ENCODE assay signal across 8 cellular contexts in the genomic region with DNA sequence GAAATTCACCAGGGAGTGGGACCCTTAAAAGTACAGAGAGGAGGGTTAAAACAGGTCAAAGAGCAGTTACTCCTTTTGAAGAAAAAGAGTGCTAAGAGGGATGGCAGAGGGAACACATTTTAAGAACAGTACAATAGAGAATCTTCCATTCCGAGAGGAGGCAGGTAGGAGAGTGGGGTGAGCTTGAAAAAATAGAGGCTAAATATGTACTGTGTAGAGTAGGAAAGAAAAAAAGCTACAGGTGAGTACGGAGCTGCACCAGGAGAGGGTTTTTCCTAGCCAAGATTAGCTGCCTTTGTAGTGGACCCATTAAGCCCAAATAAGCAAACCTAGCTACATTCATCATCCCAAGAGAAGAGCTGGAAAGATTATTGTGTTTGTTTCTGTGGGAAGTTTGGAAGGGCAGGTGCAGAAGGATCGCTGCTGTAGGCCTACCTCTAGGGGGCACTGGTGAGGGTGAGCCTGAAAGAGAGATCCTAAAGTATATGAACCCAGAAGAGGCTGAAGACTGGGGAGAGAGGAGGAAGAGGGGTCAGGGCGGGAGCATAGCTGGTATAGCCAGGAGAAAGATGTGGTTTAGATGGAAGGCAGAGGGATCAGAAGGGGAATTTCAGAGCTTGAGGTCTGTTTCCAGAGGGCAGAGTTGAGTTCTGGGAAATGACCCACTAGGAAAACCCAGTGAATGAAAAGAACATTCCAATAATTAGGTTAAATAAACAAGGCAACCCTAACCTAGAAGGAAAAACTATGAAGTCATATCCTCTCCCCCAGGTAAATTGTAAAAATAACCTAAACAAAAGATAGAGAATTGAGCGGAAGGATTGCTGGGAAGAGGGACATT. TPM values are rescaled to one million over a fixed set of nuclear protein-coding genes. Genes with fewer than 3 reads are reported as not detected.
DNase-seq lines count a peak whose midpoint lies in the region; TF ChIP-seq lines count a peak whose summit lies in the region.

No MANE protein-coding gene starts in this region.

- TF ChIP-seq CTCF in foreskin fibroblast (IDR thresholded peaks at IDR 0.05; ENCODE audit: low read depth, low read length) (peak; percentile 70), uterus (IDR thresholded peaks at IDR 0.05) (peak in 2 of 4 experiments; percentile 18 to 26)

- no peaks in the 10 kb centered on the region for H3K36me3 ChIP-seq in uterus

- H3K4me3 ChIP-seq in foreskin fibroblast (ENCODE audit: low read depth in 1 of 2, low read length in 2 of 2) (no peak overlapping the region), uterus (no peak overlapping the region)

- peak; percentile 8 for DNase-seq in NCI-H2196 (lab: John Stamatoyannopoulos, UW; ENCODE audit: unreplicated experiment)
- no peak for DNase-seq in NCI-H2196 treated with DMSO at 0.1 percent for 48 hours (lab: John Stamatoyannopoulos, UW; ENCODE audit: unreplicated experiment)
- peak; percentile 76 for DNase-seq in NCI-H146 (lab: John Stamatoyannopoulos, UW)
- DNase-seq in activated T-cell treated with anti-CD3 and anti-CD28 coated beads for 24 hours (ENCODE audit: low read depth) = peak; percentile 30
- peak in 1 of 2 donors; percentile 53 for DNase-seq in foreskin fibroblast
- peak; percentile 54 for DNase-seq in stimulated activated CD4-positive, alpha-beta T cell treated with anti-CD3 and anti-CD28 coated beads, Interleukin-12 subunit alpha, Interleukin-12 subunit beta, amount 100 ng/mL, for 4 hours
- no peak for DNase-seq in uterus
- DNase-seq in amygdala (lab: John Stamatoyannopoulos, UW) = no peak

- intact Hi-C loops in uterus (cut with DNase I; ENCODE audit: low total_unique reads) = no loop called here

- TF ChIP-seq POLR2A in uterus (IDR thresholded peaks at IDR 0.05) = no peak

- no peaks in the 10 kb centered on the region for H3K9me3 ChIP-seq in uterus

- no peak overlapping the region for H3K27ac ChIP-seq in uterus

- H3K4me1 ChIP-seq in uterus = no peaks in the 10 kb centered on the region

- no peaks in the 10 kb centered on the region for H3K27me3 ChIP-seq in uterus

RNA-seq across cellular contexts. Expression of a gene that starts 50.2 kb away (rescaled TPM):
- 10 to 100 TPM; 13.1 to 49.3 (median 23.1) TPM for total RNA-seq in uterus

Comparison
In these comparisons a context has a peak if more than half of its experiments do, and no peak if none do; other contexts are left out.
1. DNase-seq: peak in NCI-H2196 (single experiment), NCI-H146 (single experiment), activated T-cell treated with anti-CD3 and anti-CD28 coated beads for 24 hours (single experiment) and stimulated activated CD4-positive, alpha-beta T cell treated with anti-CD3 and anti-CD28 coated beads, Interleukin-12 subunit alpha, Interleukin-12 subunit beta, amount 100 ng/mL, for 4 hours (single experiment); none in NCI-H2196 treated with DMSO at 0.1 percent for 48 hours (single experiment), uterus (0 of 2) and amygdala (0 of 56).